Comparison of ENCODE assay signal across 23 cellular contexts in the genomic region with DNA sequence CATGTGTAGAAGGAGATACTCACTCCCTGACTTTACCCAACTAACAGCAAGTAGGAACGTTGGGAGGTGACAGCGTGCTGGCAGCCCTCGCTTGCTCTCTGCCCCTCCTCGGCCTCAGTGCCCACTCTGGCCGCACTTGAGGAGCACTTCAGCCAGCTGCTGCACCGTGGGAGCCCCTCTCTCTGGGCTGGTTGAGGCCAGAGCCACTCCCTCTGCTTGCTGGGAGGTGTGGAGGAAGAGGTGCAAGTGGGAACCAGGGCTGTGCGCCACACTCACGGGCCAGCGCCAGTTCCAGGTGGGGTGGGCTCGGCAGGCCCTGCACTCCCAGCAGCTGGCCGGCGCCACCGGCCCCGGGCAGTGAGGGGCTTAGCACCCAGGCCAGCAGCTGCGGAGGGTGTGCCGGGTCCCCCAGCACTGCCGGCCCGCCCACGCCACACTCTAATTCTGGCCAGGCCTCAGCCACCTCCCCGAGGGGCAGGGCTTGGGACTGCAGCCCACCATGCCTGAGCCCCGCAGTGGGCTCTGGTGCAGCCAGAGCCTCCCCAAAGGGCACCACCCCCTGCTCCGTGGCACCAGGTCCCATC.
A peak's percentile ranks its signal among the peaks of the same experiment; 100 is the strongest.
DNase-seq lines count a peak whose midpoint lies in the region; ATAC-seq and TF ChIP-seq lines count a peak whose summit lies in the region.
"Had no signal": no experiment of that assay in that cellular context is flagged by ENCODE, and none has a peak within 500 bp of the region (broad histone marks: within the 10 kb centered on the region; RNA-seq: fewer than 3 reads in every experiment).

No MANE protein-coding gene starts in this region.

- H3K4ac ChIP-seq in neuronal stem cell (ENCODE audit: low read length), result no peak overlapping the region

- DNase-seq in stimulated activated naive CD8-positive, alpha-beta T cell treated with anti-CD3 and anti-CD28 coated beads, Interleukin-15, amount 100 ng/mL, for 72 hours, result no peak
- no peak for DNase-seq in stimulated activated naive CD8-positive, alpha-beta T cell treated with anti-CD3 and anti-CD28 coated beads, Interleukin-15, Interleukin-2, amounts not matched to agents 100 U/mL and 50 U/mL, for 24 hours
- DNase-seq in neuronal stem cell (ENCODE audit: low spot score) (no peak), sigmoid colon (no peak)
- DNase-seq in activated CD4-positive, alpha-beta T cell treated with anti-CD3 and anti-CD28 coated beads, Interleukin-2, amount 10 ng/mL, durations not matched to agents 7 days and 5 days, result no peak
- DNase-seq in activated T-cell treated with anti-CD3 and anti-CD28 coated beads, Interleukin-2, amount 50 U/mL, for 1 hour, result no peak
- DNase-seq: 8988T; ACHN; AML-193; BE2C; CD4-positive, alpha-beta T cell; CD8-positive, alpha-beta memory T cell; DMS 273 treated with DMSO at 0.1 percent for 48 hours; DMS79; EL; GDM1; HCEC 1CT had no signal

- WGBS in neuronal stem cell (ENCODE audit: extremely low coverage in 2 of 2, insufficient read length in 2 of 2, insufficient replicate concordance in 1 of 2), 2 donors, result no CpG with 5 or more reads among the region's 22 CpGs
- 90% methylated on average over 22 of the region's 22 CpGs for WGBS in sigmoid colon, 2 donors

- no peak overlapping the region for H2BK120ac ChIP-seq in neuronal stem cell (ENCODE audit: low read depth, low read length)

- H3K9ac ChIP-seq in neuronal stem cell (ENCODE audit: low read depth, low read length, poor library complexity), result peak overlapping the region; percentile 21
- H3K9ac ChIP-seq: BLaER1 treated with 17β-estradiol and CSF1 and Interleukin-3, amounts not matched to agents 10 nM and 100 nM had no signal

- H3K9me3 ChIP-seq in neuronal stem cell (replicated peaks in 1 of 2; ENCODE audit: control insufficient read depth in 2 of 2, insufficient read depth in 1 of 2, low read depth in 1 of 2, low read length in 2 of 2) (no peaks in the 10 kb centered on the region), sigmoid colon (no peaks in the 10 kb centered on the region)
- H3K9me3 ChIP-seq: A549, BE2C had no signal

- H3K36me3 Mint-ChIP-seq in stimulated activated memory B cell treated with anti-CD40 and anti-IgM and Interleukin-4, amounts not matched to agents 10 μg/mL and 1 μg/mL and 100 μg/mL, for 72 hours, result no peaks in the 10 kb centered on the region
- no peaks in the 10 kb centered on the region for H3K36me3 Mint-ChIP-seq in activated CD4-positive, alpha-beta T cell treated with anti-CD3 and anti-CD28 coated beads, Interleukin-2, amount 10 ng/mL, durations not matched to agents 7 days and 5 days (ENCODE audit: low read depth)
- H3K36me3 Mint-ChIP-seq: CD14-positive monocyte; CD8-positive, alpha-beta memory T cell had no signal

- no peak overlapping the region for H4K8ac ChIP-seq in neuronal stem cell (ENCODE audit: low read depth, low read length)

- H3K27me3 Mint-ChIP-seq in stimulated activated naive CD8-positive, alpha-beta T cell treated with anti-CD3 and anti-CD28 coated beads, Interleukin-15, amount 100 ng/mL, for 72 hours, result peaks cover 7% of the 10 kb centered on the region
- H3K27me3 Mint-ChIP-seq in stimulated activated memory B cell treated with anti-CD40 and anti-IgM and Interleukin-4, amounts not matched to agents 10 μg/mL and 1 μg/mL and 100 μg/mL, for 72 hours, result no peaks in the 10 kb centered on the region
- peaks cover 2% of the 10 kb centered on the region for H3K27me3 Mint-ChIP-seq in activated CD4-positive, alpha-beta T cell treated with anti-CD3 and anti-CD28 coated beads, Interleukin-2, amount 10 ng/mL, durations not matched to agents 7 days and 5 days

- peaks cover 3% of the 10 kb centered on the region for H3K79me1 ChIP-seq in neuronal stem cell (ENCODE audit: low read depth, low read length)

- H2BK15ac ChIP-seq in neuronal stem cell (ENCODE audit: low read length), result no peak overlapping the region

- no peak overlapping the region for H3K23ac ChIP-seq in neuronal stem cell (ENCODE audit: low read depth, low read length, poor library complexity)

- TF ChIP-seq EP300 in sigmoid colon (IDR thresholded peaks at IDR 0.05), result no peak

- CTCF ChIA-PET in activated CD4-positive, alpha-beta T cell treated with anti-CD3 and anti-CD28 coated beads, Interleukin-2, amount 10 ng/mL, durations not matched to agents 7 days and 5 days (lab: Charles Lee), result no interaction called here

- no peak overlapping the region for H3K4me3 Mint-ChIP-seq in stimulated activated naive CD8-positive, alpha-beta T cell treated with anti-CD3 and anti-CD28 coated beads, Interleukin-15, amount 100 ng/mL, for 72 hours
- no peak overlapping the region for H3K4me3 Mint-ChIP-seq in stimulated activated memory B cell treated with anti-CD40 and anti-IgM and Interleukin-4, amounts not matched to agents 10 μg/mL and 1 μg/mL and 100 μg/mL, for 72 hours
- no peak overlapping the region for H3K4me3 Mint-ChIP-seq in activated CD4-positive, alpha-beta T cell treated with anti-CD3 and anti-CD28 coated beads, Interleukin-2, amount 10 ng/mL, durations not matched to agents 7 days and 5 days
- H3K4me3 Mint-ChIP-seq: CD14-positive monocyte; CD4-positive, alpha-beta T cell; CD8-positive, alpha-beta memory T cell; GM23338 had no signal

- peak overlapping the region; percentile 47 for H3K14ac ChIP-seq in neuronal stem cell (ENCODE audit: low read length)

- H3K27ac ChIP-seq in neuronal stem cell (replicated peaks; ENCODE audit: low read length) (no peak overlapping the region), sigmoid colon (no peak overlapping the region)
- H3K27ac ChIP-seq: A549; BLaER1 treated with 17β-estradiol and CSF1 and Interleukin-3, amounts not matched to agents 10 nM and 100 nM had no signal

- no peak overlapping the region for H2AK5ac ChIP-seq in neuronal stem cell (ENCODE audit: low read depth, low read length)

- peak overlapping the region; percentile 75 for H3K18ac ChIP-seq in neuronal stem cell (ENCODE audit: low read length)

- H3K4me1 Mint-ChIP-seq in stimulated activated naive CD8-positive, alpha-beta T cell treated with anti-CD3 and anti-CD28 coated beads, Interleukin-15, amount 100 ng/mL, for 72 hours, result no peaks in the 10 kb centered on the region
- H3K4me1 Mint-ChIP-seq in stimulated activated memory B cell treated with anti-CD40 and anti-IgM and Interleukin-4, amounts not matched to agents 10 μg/mL and 1 μg/mL and 100 μg/mL, for 72 hours, result no peaks in the 10 kb centered on the region
- no peaks in the 10 kb centered on the region for H3K4me1 Mint-ChIP-seq in activated CD4-positive, alpha-beta T cell treated with anti-CD3 and anti-CD28 coated beads, Interleukin-2, amount 10 ng/mL, durations not matched to agents 7 days and 5 days
- H3K4me1 Mint-ChIP-seq: CD8-positive, alpha-beta memory T cell had no signal

- no peaks in the 10 kb centered on the region for H3K4me1 ChIP-seq in neuronal stem cell (ENCODE audit: control insufficient read depth in 2 of 2, insufficient read depth in 1 of 2, low read depth in 1 of 2, low read length in 2 of 2)
- peaks cover 0 to 29% (median 7%) of the 10 kb centered on the region in 4 donors for H3K4me1 ChIP-seq in sigmoid colon
- H3K4me1 ChIP-seq: A549 had no signal

- H4K91ac ChIP-seq in neuronal stem cell (ENCODE audit: low read depth, low read length, poor library complexity), result peak overlapping the region; percentile 66

- H3K36me3 ChIP-seq in neuronal stem cell (replicated peaks in 1 of 2; ENCODE audit: control insufficient read depth in 2 of 2, insufficient read depth in 2 of 2, low read length in 2 of 2), result no peaks in the 10 kb centered on the region
- no peaks in the 10 kb centered on the region for H3K36me3 ChIP-seq in sigmoid colon
- H3K36me3 ChIP-seq: BE2C had no signal

- no peak overlapping the region for H2BK5ac ChIP-seq in neuronal stem cell (ENCODE audit: low read length)

- peak overlapping the region in 1 of 2 donors; percentile 42 for H3K4me3 ChIP-seq in neuronal stem cell (ENCODE audit: low read length in 2 of 2)
- H3K4me3 ChIP-seq in sigmoid colon, result no peak overlapping the region
- H3K4me3 ChIP-seq: A549; BLaER1 treated with 17β-estradiol and CSF1 and Interleukin-3, amounts not matched to agents 10 nM and 100 nM; GM12878; GM23338 had no signal

- no peak overlapping the region for H2BK12ac ChIP-seq in neuronal stem cell (ENCODE audit: low read length)

- no peak overlapping the region for H2AFZ ChIP-seq in neuronal stem cell (ENCODE audit: low read length)
- H2AFZ ChIP-seq: GM23338 had no signal

- no peaks in the 10 kb centered on the region for H3K27me3 ChIP-seq in neuronal stem cell (ENCODE audit: control insufficient read depth in 3 of 3, insufficient read depth in 3 of 3, low read depth in 1 of 3, low read length in 3 of 3)
- H3K27me3 ChIP-seq in sigmoid colon, result no peaks in the 10 kb centered on the region
- H3K27me3 ChIP-seq: BE2C; BLaER1 treated with 17β-estradiol and CSF1 and Interleukin-3, amounts not matched to agents 10 nM and 100 nM had no signal

- intact Hi-C loops in sigmoid colon (cut with DNase I), result no loop called here

- no peak for TF ChIP-seq CTCF in sigmoid colon (IDR thresholded peaks at IDR 0.05)

- no peak overlapping the region for H3K27ac Mint-ChIP-seq in stimulated activated naive CD8-positive, alpha-beta T cell treated with anti-CD3 and anti-CD28 coated beads, Interleukin-15, amount 100 ng/mL, for 72 hours
- no peak overlapping the region for H3K27ac Mint-ChIP-seq in stimulated activated memory B cell treated with anti-CD40 and anti-IgM and Interleukin-4, amounts not matched to agents 10 μg/mL and 1 μg/mL and 100 μg/mL, for 72 hours
- no peak overlapping the region for H3K27ac Mint-ChIP-seq in activated CD4-positive, alpha-beta T cell treated with anti-CD3 and anti-CD28 coated beads, Interleukin-2, amount 10 ng/mL, durations not matched to agents 7 days and 5 days
- H3K27ac Mint-ChIP-seq: CD4-positive, alpha-beta T cell; CD8-positive, alpha-beta memory T cell; GM23338 had no signal

- H3K4me2 ChIP-seq in neuronal stem cell (ENCODE audit: insufficient read depth, low read length, poor library complexity, severe bottlenecking), result no peak overlapping the region
- H3K4me2 ChIP-seq: A549; BLaER1 treated with 17β-estradiol and CSF1 and Interleukin-3, amounts not matched to agents 10 nM and 100 nM; GM23338 had no signal

- POLR2A ChIA-PET in activated CD4-positive, alpha-beta T cell treated with anti-CD3 and anti-CD28 coated beads, Interleukin-2, amount 10 ng/mL, durations not matched to agents 7 days and 5 days (lab: Charles Lee), result no interaction called here

- TF ChIP-seq POLR2A in sigmoid colon (IDR thresholded peaks at IDR 0.05), result no peak

- H3K9me3 Mint-ChIP-seq in stimulated activated naive CD8-positive, alpha-beta T cell treated with anti-CD3 and anti-CD28 coated beads, Interleukin-15, amount 100 ng/mL, for 72 hours, result no peaks in the 10 kb centered on the region
- H3K9me3 Mint-ChIP-seq in stimulated activated memory B cell treated with anti-CD40 and anti-IgM and Interleukin-4, amounts not matched to agents 10 μg/mL and 1 μg/mL and 100 μg/mL, for 72 hours, result peaks cover 3% of the 10 kb centered on the region
- no peaks in the 10 kb centered on the region for H3K9me3 Mint-ChIP-seq in activated CD4-positive, alpha-beta T cell treated with anti-CD3 and anti-CD28 coated beads, Interleukin-2, amount 10 ng/mL, durations not matched to agents 7 days and 5 days
- H3K9me3 Mint-ChIP-seq: CD4-positive, alpha-beta T cell; CD8-positive, alpha-beta memory T cell; GM23338 had no signal

- ATAC-seq in stimulated activated naive CD8-positive, alpha-beta T cell treated with anti-CD3 and anti-CD28 coated beads, Interleukin-15, amount 100 ng/mL, for 72 hours, result peak; percentile 18
- ATAC-seq in stimulated activated naive CD8-positive, alpha-beta T cell treated with anti-CD3 and anti-CD28 coated beads, Interleukin-15, Interleukin-2, amounts not matched to agents 100 U/mL and 50 U/mL, for 24 hours, result no peak
- ATAC-seq in stimulated activated memory B cell treated with anti-CD40 and anti-IgM and Interleukin-4, amounts not matched to agents 10 μg/mL and 1 μg/mL and 100 μg/mL, for 72 hours, result peak; percentile 18
- ATAC-seq: A549, GM12878, GM23338 had no signal
